20 cellular contexts compared by ENCODE assay signal in genomic region chr13:85567909-85568308, GRCh38.
"Had no signal": no experiment of that assay in that cellular context is flagged by ENCODE, and none has a peak within 500 bp of the region (broad histone marks: within the 10 kb centered on the region; RNA-seq: fewer than 3 reads in every experiment).

No MANE protein-coding gene starts in this region.

- DNase-seq: colonic mucosa; dermis blood vessel endothelial cell; esophagus squamous epithelium; foreskin fibroblast; mammary epithelial cell; mucosa of descending colon; natural killer cell; nucleus accumbens; ovary; sigmoid colon; stimulated activated CD4-positive, alpha-beta T cell treated with anti-CD3 and anti-CD28 coated beads, Interleukin-2, amount 100 ng/mL, for 24 hours; stimulated activated CD4-positive, alpha-beta T cell treated with anti-CD3 and anti-CD28 coated beads, Interleukin-4, amount 100 ng/mL, for 4 hours; stimulated activated naive B cell treated with anti-CD40 and anti-IgM and Interleukin-4, amounts not matched to agents 10 μg/mL and 1 μg/mL and 100 μg/mL, for 72 hours; stimulated activated naive CD8-positive, alpha-beta T cell treated with anti-CD3 and anti-CD28 coated beads, Interleukin-15, amount 100 ng/mL, for 72 hours; testis had no signal

- H3K27ac ChIP-seq: colonic mucosa, esophagus squamous epithelium, gastroesophageal sphincter, ovary, right atrium auricular region, sigmoid colon, skin epidermis, testis, tibial nerve had no signal

- H3K4me3 ChIP-seq: colonic mucosa, esophagus squamous epithelium, gastroesophageal sphincter, mucosa of descending colon, ovary, right atrium auricular region, sigmoid colon, skin epidermis, testis, tibial nerve had no signal

- H3K9me3 ChIP-seq: colonic mucosa, esophagus squamous epithelium, gastroesophageal sphincter, mucosa of descending colon, ovary, right atrium auricular region, sigmoid colon, testis, tibial nerve had no signal

- H3K27me3 ChIP-seq: colonic mucosa, esophagus squamous epithelium, gastroesophageal sphincter, ovary, right atrium auricular region, sigmoid colon, testis, tibial nerve had no signal

- H3K4me1 ChIP-seq: colonic mucosa, esophagus squamous epithelium, gastroesophageal sphincter, right atrium auricular region, sigmoid colon, testis, tibial nerve had no signal

- ATAC-seq: gastroesophageal sphincter; left lobe of liver; mucosa of descending colon; natural killer cell; stimulated activated naive B cell treated with anti-CD40 and anti-IgM and Interleukin-4, amounts not matched to agents 10 μg/mL and 1 μg/mL and 100 μg/mL, for 72 hours; stimulated activated naive CD8-positive, alpha-beta T cell treated with anti-CD3 and anti-CD28 coated beads, Interleukin-15, amount 100 ng/mL, for 72 hours had no signal

- H3K36me3 ChIP-seq: colonic mucosa, esophagus squamous epithelium, gastroesophageal sphincter, ovary, right atrium auricular region, sigmoid colon, tibial nerve had no signal
